16 cellular contexts compared by ENCODE assay signal in the genomic region with DNA sequence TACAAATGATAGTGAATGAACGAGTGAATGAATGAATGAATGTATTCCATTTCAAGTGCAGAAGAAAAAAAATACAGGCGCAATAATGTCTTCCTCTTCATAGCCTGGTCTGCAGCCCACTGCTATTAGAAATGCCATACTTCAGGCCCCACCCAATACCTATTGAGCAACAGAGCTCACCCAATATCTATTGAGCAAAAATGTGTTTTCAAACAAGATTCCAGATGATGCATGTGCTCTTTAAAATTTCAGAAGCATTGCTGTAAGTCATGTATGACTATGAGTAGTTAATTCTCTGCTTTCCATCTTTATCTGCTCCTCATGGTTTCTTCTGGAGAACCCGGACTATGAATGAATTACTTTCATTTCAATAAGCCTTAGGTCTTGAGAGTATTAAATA.
"Had no signal": no experiment of that assay in that cellular context is flagged by ENCODE, and none has a peak within 500 bp of the region (broad histone marks: within the 10 kb centered on the region; RNA-seq: fewer than 3 reads in every experiment).

No MANE protein-coding gene starts in this region.

- H3K4me1 ChIP-seq: colonic mucosa, gastroesophageal sphincter had no signal

- DNase-seq: activated CD4-positive, alpha-beta T cell treated with anti-CD3 and anti-CD28 coated beads, Interleukin-2, amount 10 ng/mL, durations not matched to agents 7 days and 5 days; activated CD8-positive, alpha-beta T cell treated with anti-CD3 and anti-CD28 coated beads, Interleukin-2, amount 10 ng/mL, durations not matched to agents 7 days and 5 days; activated effector memory CD4-positive, alpha-beta T cell treated with Interleukin-2 at 50 U/mL for 16 hours; activated naive CD4-positive, alpha-beta T cell treated with anti-CD3 and anti-CD28 coated beads, Interleukin-2, amount 10 ng/mL, durations not matched to agents 7 days and 5 days; activated naive CD8-positive, alpha-beta T cell treated with anti-CD3 and anti-CD28 coated beads, Interleukin-2, amount 50 U/mL, for 24 hours; activated T-cell treated with anti-CD3 and anti-CD28 coated beads, Interleukin-2, amount 50 U/mL, for 24 hours; aorta; colonic mucosa; erythroblast; left cardiac atrium; mesendoderm; naive thymus-derived CD4-positive, alpha-beta T cell; sigmoid colon; spleen; stimulated activated naive CD4-positive, alpha-beta T cell had no signal

- H3K27ac ChIP-seq: colonic mucosa, gastroesophageal sphincter, sigmoid colon had no signal

- H3K36me3 ChIP-seq: colonic mucosa had no signal

- H3K27me3 ChIP-seq: colonic mucosa, gastroesophageal sphincter, sigmoid colon, spleen had no signal

- H3K4me3 ChIP-seq: colonic mucosa, gastroesophageal sphincter, sigmoid colon, spleen had no signal

- H3K9me3 ChIP-seq: colonic mucosa, gastroesophageal sphincter, sigmoid colon, spleen had no signal
